Comparison of ENCODE assay signal across 11 cellular contexts in the genomic region with DNA sequence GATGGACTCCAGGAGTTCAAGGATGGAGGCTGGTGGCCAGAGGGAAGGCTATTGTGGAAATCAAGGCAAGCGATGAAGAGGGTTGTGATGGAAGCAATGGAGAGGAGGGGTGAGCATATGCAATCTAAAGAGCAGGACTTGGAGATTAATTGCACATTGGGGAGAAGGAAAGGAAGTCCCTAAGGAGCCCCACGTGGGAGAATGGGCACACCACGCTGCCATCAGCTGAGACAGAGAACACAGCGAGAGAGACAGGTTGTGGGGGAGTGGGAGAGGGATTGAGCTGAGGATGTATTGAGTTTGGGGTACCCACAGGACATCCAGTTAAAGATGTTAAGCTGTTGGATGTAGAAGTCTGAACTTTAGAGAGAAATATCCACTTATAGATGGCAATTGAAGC.
"Had no signal": no experiment of that assay in that cellular context is flagged by ENCODE, and none has a peak within 500 bp of the region (broad histone marks: within the 10 kb centered on the region; RNA-seq: fewer than 3 reads in every experiment).

No MANE protein-coding gene starts in this region.

- H3K4me1 ChIP-seq: HAP-1 had no signal

- H3K4me2 ChIP-seq: GM23338 had no signal

- H3K9ac ChIP-seq: GM23248 had no signal

- ATAC-seq: GM23338, HCT116 had no signal

- H3K4me3 ChIP-seq: GM23248, GM23338, HAP-1 had no signal

- DNase-seq: GM23248, GOT3, H7, H9, HCEC 1CT, HFFc6 had no signal

- H3K27ac ChIP-seq: GM23248 had no signal

- H3K9me3 ChIP-seq: HAP-1 had no signal

- FAIRE-seq: H1, H54 had no signal

- H2AFZ ChIP-seq: GM23248, GM23338 had no signal

- H3K36me3 ChIP-seq: HAP-1 had no signal
